Comparison of ENCODE assay signal across 9 cellular contexts in the genomic region with DNA sequence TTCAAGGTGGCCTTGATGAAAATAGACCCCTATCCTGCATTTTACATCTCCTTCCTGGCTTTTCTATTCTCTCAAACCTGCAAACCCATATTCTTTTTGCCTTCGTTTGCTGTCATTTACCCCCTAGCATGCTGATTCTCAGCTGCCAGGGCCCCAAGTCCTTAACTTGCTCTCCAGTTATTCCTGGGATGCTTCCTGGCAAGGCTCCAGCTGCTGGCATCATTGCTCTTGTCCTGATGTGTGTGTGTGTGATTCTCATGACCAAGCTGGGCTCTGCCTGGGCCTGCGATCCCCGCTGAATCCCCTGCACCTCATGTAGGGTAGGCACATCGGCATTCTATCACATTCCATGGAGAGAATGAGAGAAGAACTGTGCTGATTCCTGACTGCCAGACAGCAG.
"Had no signal": no experiment of that assay in that cellular context is flagged by ENCODE, and none has a peak within 500 bp of the region (broad histone marks: within the 10 kb centered on the region; RNA-seq: fewer than 3 reads in every experiment).

No MANE protein-coding gene starts in this region.

- H3K27ac ChIP-seq: WERI-Rb-1 had no signal

- DNase-seq: activated CD4-positive, alpha-beta T cell treated with anti-CD3 and anti-CD28 coated beads for 36 hours; activated CD8-positive, alpha-beta T cell treated with anti-CD3 and anti-CD28 coated beads, Interleukin-2, amount 10 ng/mL, durations not matched to agents 7 days and 5 days; activated naive CD4-positive, alpha-beta T cell treated with Interleukin-2 at 50 U/mL for 16 hours; effector memory CD4-positive, alpha-beta T cell; erythroblast; islet precursor cell; small intestine; T1000; WERI-Rb-1 had no signal

- H3K36me3 ChIP-seq: WERI-Rb-1 had no signal

- ATAC-seq: activated CD4-positive, alpha-beta T cell treated with anti-CD3 and anti-CD28 coated beads for 36 hours; activated CD8-positive, alpha-beta T cell treated with anti-CD3 and anti-CD28 coated beads, Interleukin-2, amount 10 ng/mL, durations not matched to agents 7 days and 5 days had no signal
